14 cellular contexts compared by ENCODE assay signal in the genomic region with DNA sequence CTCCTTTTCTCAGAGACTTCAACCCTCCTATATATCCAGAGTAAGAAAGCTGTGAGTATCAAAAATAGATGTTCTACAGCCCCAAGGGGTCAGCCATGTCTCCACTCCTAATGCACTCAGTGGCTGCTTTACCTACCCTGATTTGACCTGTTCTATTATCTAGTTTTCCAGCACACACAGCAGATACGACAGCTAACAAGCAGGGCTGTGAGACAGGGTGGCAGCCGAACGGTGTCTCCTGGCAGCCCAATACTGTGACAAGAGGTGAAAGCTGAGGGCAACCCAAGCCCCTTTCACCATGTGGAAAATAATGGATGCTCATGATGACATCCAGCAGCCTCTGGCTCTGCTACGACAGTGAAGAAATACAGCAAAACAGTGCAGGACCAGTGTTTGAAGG.
DNase-seq lines count a peak whose midpoint lies in the region; ATAC-seq, FAIRE-seq and TF ChIP-seq lines count a peak whose summit lies in the region.
"Had no signal": no experiment of that assay in that cellular context is flagged by ENCODE, and none has a peak within 500 bp of the region (broad histone marks: within the 10 kb centered on the region; RNA-seq: fewer than 3 reads in every experiment).

No MANE protein-coding gene starts in this region.

- ATAC-seq in Right ventricle myocardium inferior, result peak; percentile 84
- ATAC-seq in activated T-cell treated with anti-CD3 and anti-CD28 coated beads, Interleukin-2, amount 50 U/mL, for 72 hours (replicated peaks in 1 of 2), result no peak

- no peaks in the 10 kb centered on the region for H3K36me3 ChIP-seq in right atrium auricular region
- no peaks in the 10 kb centered on the region for H3K36me3 ChIP-seq in left ventricle myocardium inferior
- H3K36me3 ChIP-seq in trophoblast cell (ENCODE audit: control insufficient read depth in 1 of 2, insufficient read depth in 2 of 2, low read length in 2 of 2), result peaks cover 0 to 2% of the 10 kb centered on the region in 2 experiments

- H3K9me3 ChIP-seq in right atrium auricular region (no peaks in the 10 kb centered on the region), left ventricle myocardium inferior (replicated peaks) (no peaks in the 10 kb centered on the region), trophoblast cell (ENCODE audit: insufficient read depth, low read depth, low read length) (peaks cover 1% of the 10 kb centered on the region)
- H3K9me3 ChIP-seq: BLaER1 treated with 17β-estradiol and CSF1 and Interleukin-3, amounts not matched to agents 10 nM and 100 nM had no signal

- H3K27me3 ChIP-seq in right atrium auricular region (no peaks in the 10 kb centered on the region), left ventricle myocardium inferior (ENCODE audit: low read depth) (no peaks in the 10 kb centered on the region), trophoblast cell (ENCODE audit: insufficient read depth, low read length) (no peaks in the 10 kb centered on the region)
- H3K27me3 ChIP-seq: BLaER1 treated with 17β-estradiol and CSF1 and Interleukin-3, amounts not matched to agents 10 nM and 100 nM had no signal

- no peak overlapping the region for H2AFZ ChIP-seq in trophoblast cell (ENCODE audit: insufficient read depth, low read length, poor library complexity)
- H2AFZ ChIP-seq: GM23248 had no signal

- no peak overlapping the region for H2BK12ac ChIP-seq in trophoblast cell (ENCODE audit: low read length)

- H2BK5ac ChIP-seq in trophoblast cell (ENCODE audit: low read depth, low read length, poor library complexity), result no peak overlapping the region

- H3K4me1 ChIP-seq in right atrium auricular region (peaks cover 0 to 53% of the 10 kb centered on the region in 2 donors), left ventricle myocardium inferior (peaks cover 98% of the 10 kb centered on the region), trophoblast cell (ENCODE audit: control insufficient read depth in 1 of 2, insufficient read depth in 2 of 2, low read length in 2 of 2) (peaks cover 0 to 2% of the 10 kb centered on the region in 2 experiments)
- H3K4me1 ChIP-seq: BLaER1 treated with 17β-estradiol and CSF1 and Interleukin-3, amounts not matched to agents 10 nM and 100 nM had no signal

- H3K23ac ChIP-seq in trophoblast cell (ENCODE audit: low read length), result no peak overlapping the region

- no peak overlapping the region for H3K14ac ChIP-seq in trophoblast cell (ENCODE audit: low read length)

- peak overlapping the region; percentile 24 for H2BK120ac ChIP-seq in trophoblast cell (ENCODE audit: insufficient read depth, low read length, poor library complexity)

- no peak for DNase-seq in Right ventricle myocardium inferior (ENCODE audit: missing footprints)
- DNase-seq in right atrium auricular region (ENCODE audit: low spot score), result no peak
- DNase-seq in coronary artery (ENCODE audit: low spot score), result no peak
- peak; percentile 42 for DNase-seq in left ventricle myocardium inferior
- DNase-seq in trophoblast cell, result no peak
- no peak for DNase-seq in activated T-cell treated with anti-CD3 and anti-CD28 coated beads, Interleukin-2, amount 50 U/mL, for 72 hours
- DNase-seq in frontal cortex (ENCODE audit: low spot score in 2 of 2), result no peak
- DNase-seq in mucosa of gallbladder (ENCODE audit: low spot score), result no peak
- DNase-seq: 8988T; CD4-positive, CD25-positive, alpha-beta regulatory T cell; DMS53; GM23248; H7 had no signal

- no peaks in the 10 kb centered on the region for H3K79me2 ChIP-seq in trophoblast cell (ENCODE audit: control insufficient read depth, insufficient read depth, low read length, poor library complexity)

- no peak overlapping the region for H4K8ac ChIP-seq in trophoblast cell (ENCODE audit: low read depth, low read length)

- no peaks in the 10 kb centered on the region for H3K79me1 ChIP-seq in trophoblast cell (ENCODE audit: low read length)

- no peak overlapping the region for H4K91ac ChIP-seq in trophoblast cell (ENCODE audit: low read depth, low read length)

- no peak overlapping the region for H3K4me2 ChIP-seq in trophoblast cell (ENCODE audit: low read length)
- H3K4me2 ChIP-seq: BLaER1 treated with 17β-estradiol and CSF1 and Interleukin-3, amounts not matched to agents 10 nM and 100 nM had no signal

- no CpG with 5 or more reads among the region's 4 CpGs for WGBS in trophoblast cell (ENCODE audit: extremely low coverage, insufficient coverage, insufficient read length)

- H3K18ac ChIP-seq in trophoblast cell (ENCODE audit: low read length), result peak overlapping the region; percentile 69

- peaks cover 29% of the 10 kb centered on the region for H3K27me3 Mint-ChIP-seq in activated T-cell treated with anti-CD3 and anti-CD28 coated beads, Interleukin-2, amount 50 U/mL, for 72 hours (ENCODE audit: low read depth)

- no peak overlapping the region for H2AK5ac ChIP-seq in trophoblast cell (ENCODE audit: low read length)

- H3K4me3 ChIP-seq in right atrium auricular region (no peak overlapping the region), coronary artery (peak overlapping the region; percentile 41), left ventricle myocardium inferior (no peak overlapping the region), trophoblast cell (ENCODE audit: low read depth, low read length) (no peak overlapping the region)
- H3K4me3 ChIP-seq: BLaER1 treated with 17β-estradiol and CSF1 and Interleukin-3, amounts not matched to agents 10 nM and 100 nM; GM23248 had no signal

- no peaks in the 10 kb centered on the region for H3K4me1 Mint-ChIP-seq in activated T-cell treated with anti-CD3 and anti-CD28 coated beads, Interleukin-2, amount 50 U/mL, for 72 hours (ENCODE audit: low read depth)
- H3K4me1 Mint-ChIP-seq: CD4-positive, CD25-positive, alpha-beta regulatory T cell had no signal

- H3K9ac ChIP-seq in trophoblast cell (ENCODE audit: low read length), result no peak overlapping the region
- H3K9ac ChIP-seq: BLaER1 treated with 17β-estradiol and CSF1 and Interleukin-3, amounts not matched to agents 10 nM and 100 nM; GM23248 had no signal

- H3K27ac ChIP-seq in right atrium auricular region, result peak overlapping the region in 1 of 2 donors; percentile 34
- H3K27ac ChIP-seq in coronary artery, result peak overlapping the region in 1 of 2 donors; percentile 59
- H3K27ac ChIP-seq in left ventricle myocardium inferior (replicated peaks), result peak overlapping the region; percentile 73
- no peak overlapping the region for H3K27ac ChIP-seq in trophoblast cell (ENCODE audit: low read depth, low read length)
- H3K27ac ChIP-seq: BLaER1 treated with 17β-estradiol and CSF1 and Interleukin-3, amounts not matched to agents 10 nM and 100 nM; GM23248 had no signal

- H4K12ac ChIP-seq in trophoblast cell (ENCODE audit: low read depth, low read length), result no peak overlapping the region

- FAIRE-seq in frontal cortex (lab: Jason Lieb, UNC), result no peak

- no peaks in the 10 kb centered on the region for H3K36me3 Mint-ChIP-seq in activated T-cell treated with anti-CD3 and anti-CD28 coated beads, Interleukin-2, amount 50 U/mL, for 72 hours (ENCODE audit: insufficient read depth in 2 of 2)
- H3K36me3 Mint-ChIP-seq: CD4-positive, CD25-positive, alpha-beta regulatory T cell had no signal

- no peaks in the 10 kb centered on the region for H3K9me3 Mint-ChIP-seq in activated T-cell treated with anti-CD3 and anti-CD28 coated beads, Interleukin-2, amount 50 U/mL, for 72 hours

- no peak overlapping the region for H3K4me3 Mint-ChIP-seq in activated T-cell treated with anti-CD3 and anti-CD28 coated beads, Interleukin-2, amount 50 U/mL, for 72 hours
- H3K4me3 Mint-ChIP-seq: CD4-positive, CD25-positive, alpha-beta regulatory T cell had no signal

- intact Hi-C loops in Right ventricle myocardium inferior (cut with DNase I) (loop anchor here (10.0 kb wide), 1 partner anchor 205 kb away; the partner anchor contains the start of gene NHLRC1), left ventricle myocardium inferior (cut with micrococcal nuclease) (no loop called here)

- TF ChIP-seq CTCF in right atrium auricular region (IDR thresholded peaks at IDR 0.05) (no peak), coronary artery (IDR thresholded peaks at IDR 0.05) (no peak), left ventricle myocardium inferior (IDR thresholded peaks at IDR 0.05; ENCODE audit: borderline replicate concordance) (no peak)

- H3K27ac Mint-ChIP-seq in activated T-cell treated with anti-CD3 and anti-CD28 coated beads, Interleukin-2, amount 50 U/mL, for 72 hours, result no peak overlapping the region
- H3K27ac Mint-ChIP-seq: CD4-positive, CD25-positive, alpha-beta regulatory T cell had no signal

- H3K4ac ChIP-seq in trophoblast cell (ENCODE audit: low read depth, low read length), result no peak overlapping the region
